ENCODE assay signal across 8 cellular contexts in genomic region chr1:242936729-242937128, GRCh38.
A peak's percentile ranks its signal among the peaks of the same experiment; 100 is the strongest.
DNase-seq lines count a peak whose midpoint lies in the region; ATAC-seq and TF ChIP-seq lines count a peak whose summit lies in the region.
"Not testable (repeated sequence)": the region's sequence is repeated elsewhere in the genome, so short reads cannot be mapped to it uniquely, and the experiment has no call there.

No MANE protein-coding gene starts in this region.

- ATAC-seq in DND-41 (ENCODE audit: insufficient read depth, low read depth) (peak; percentile 61; the same call in 2 of the 3 replicates), GM21360 (IDR thresholded peaks at IDR 0.05; ENCODE audit: unreplicated experiment) (peak; percentile 52), HG03460 (IDR thresholded peaks at IDR 0.05; ENCODE audit: unreplicated experiment) (peak; percentile 62)

- H3K4me2 ChIP-seq in DND-41 (ENCODE audit: insufficient read depth, low read length); OCI-LY7 (ENCODE audit: low read length): not testable (repeated sequence)

- intact Hi-C loops in OCI-LY7 (cut with micrococcal nuclease; ENCODE audit: unreplicated experiment); transverse colon (cut with DNase I; ENCODE audit: low total_unique reads): not testable (repeated sequence)

- DNase-seq in DND-41 (peak; percentile 29), NCI-H2081 (lab: John Stamatoyannopoulos, UW) (peak; percentile 80 to 92), OCI-LY7 (ENCODE audit: low spot score) (peak; percentile 12), kidney tubule cell (ENCODE audit: low spot score) (peak; percentile 10), transverse colon (peak; percentile 22)
- peak; percentile 17 to 19 for DNase-seq in activated T-cell treated with anti-CD3 and anti-CD28 coated beads, Interleukin-2, amount 50 U/mL, for 48 hours

- H3K4me3 ChIP-seq in DND-41 (ENCODE audit: low read depth in 1 of 2, low read length in 2 of 2); OCI-LY7 (ENCODE audit: low read depth, low read length, poor library complexity, severe bottlenecking); transverse colon: not testable (repeated sequence)

- not testable (repeated sequence) for H3K79me2 ChIP-seq in DND-41 (ENCODE audit: insufficient read depth, low read length); OCI-LY7 (ENCODE audit: insufficient read depth, low read depth, low read length)

- not testable (repeated sequence) for H3K9me3 ChIP-seq in DND-41 (ENCODE audit: insufficient read depth, low read length, severe bottlenecking); OCI-LY7 (ENCODE audit: low read length); transverse colon

- H4K20me1 ChIP-seq in DND-41 (ENCODE audit: insufficient read depth, low read length); OCI-LY7 (ENCODE audit: insufficient read depth, low read length): not testable (repeated sequence)

- POLR2A ChIA-PET in OCI-LY7 (lab: Charles Lee) = not testable (repeated sequence)

- H3K9me2 ChIP-seq in OCI-LY7 (ENCODE audit: insufficient read depth, low read length) = not testable (repeated sequence)

- in situ Hi-C loops in transverse colon (cut with MboI; ENCODE audit: low pct_ligation_motif_present in 1 of 4, low pct_unique_long_range_greater_than_20kb in 1 of 4, low sequenced_read_pairs in 3 of 4) = not testable (repeated sequence)

- 36% methylated on average over 10 of the region's 11 CpGs; no CpG with 5 or more reads in 1 of the 2 donors for WGBS in transverse colon (ENCODE audit: low coverage in 1 of 2), 2 donors

- BruUV-seq in OCI-LY7 (replicated peaks; lab: Mats Ljungman, UMichigan) = not testable (repeated sequence)

- CTCF ChIA-PET in OCI-LY7 (lab: Charles Lee; ENCODE audit: unreplicated experiment) = not testable (repeated sequence)

- H3K36me3 ChIP-seq in DND-41 (ENCODE audit: insufficient read depth, low read length); OCI-LY7 (ENCODE audit: insufficient read depth, low read length); transverse colon: not testable (repeated sequence)

- H2AFZ ChIP-seq in DND-41 (ENCODE audit: low read depth, low read length); OCI-LY7 (ENCODE audit: low read length): not testable (repeated sequence)

- not testable (repeated sequence) for TF ChIP-seq POLR2A in transverse colon (IDR thresholded peaks at IDR 0.05)

- not testable (repeated sequence) for H3K4me1 ChIP-seq in DND-41 (ENCODE audit: insufficient read depth, low read length); OCI-LY7 (ENCODE audit: insufficient read depth, low read length, poor library complexity, severe bottlenecking); transverse colon

- not testable (repeated sequence) for TF ChIP-seq EP300 in transverse colon (IDR thresholded peaks at IDR 0.05; ENCODE audit: low read depth)

- not testable (repeated sequence) for H3K9ac ChIP-seq in DND-41 (ENCODE audit: low read depth, low read length)

- H3K27ac ChIP-seq in DND-41 (ENCODE audit: low read length); OCI-LY7 (ENCODE audit: low read depth, low read length, poor library complexity, severe bottlenecking); transverse colon: not testable (repeated sequence)

- TF ChIP-seq CTCF in DND-41 (IDR thresholded peaks at IDR 0.05; ENCODE audit: borderline replicate concordance, extremely low read depth, low read length, poor library complexity, severe bottlenecking) (peak; percentile 26), OCI-LY7 (conservative IDR thresholded peaks at IDR 0.05; ENCODE audit: low read length) (peak; percentile 49), transverse colon (IDR thresholded peaks at IDR 0.05) (peak in 1 of 5 experiments; percentile 13)

- H3K27me3 ChIP-seq in DND-41 (ENCODE audit: insufficient read depth, low read length, poor library complexity); transverse colon: not testable (repeated sequence)

Comparison
In these comparisons a context has a peak if more than half of its experiments do, and no peak if none do; other contexts are left out.
1. DNase-seq: peak in every context shown above with its lines; median percentile 86 in NCI-H2081; 29 in DND-41; 22 in transverse colon; 18 in activated T-cell treated with anti-CD3 and anti-CD28 coated beads, Interleukin-2, amount 50 U/mL, for 48 hours; 12 in OCI-LY7; 10 in kidney tubule cell.